In the genomic region with DNA sequence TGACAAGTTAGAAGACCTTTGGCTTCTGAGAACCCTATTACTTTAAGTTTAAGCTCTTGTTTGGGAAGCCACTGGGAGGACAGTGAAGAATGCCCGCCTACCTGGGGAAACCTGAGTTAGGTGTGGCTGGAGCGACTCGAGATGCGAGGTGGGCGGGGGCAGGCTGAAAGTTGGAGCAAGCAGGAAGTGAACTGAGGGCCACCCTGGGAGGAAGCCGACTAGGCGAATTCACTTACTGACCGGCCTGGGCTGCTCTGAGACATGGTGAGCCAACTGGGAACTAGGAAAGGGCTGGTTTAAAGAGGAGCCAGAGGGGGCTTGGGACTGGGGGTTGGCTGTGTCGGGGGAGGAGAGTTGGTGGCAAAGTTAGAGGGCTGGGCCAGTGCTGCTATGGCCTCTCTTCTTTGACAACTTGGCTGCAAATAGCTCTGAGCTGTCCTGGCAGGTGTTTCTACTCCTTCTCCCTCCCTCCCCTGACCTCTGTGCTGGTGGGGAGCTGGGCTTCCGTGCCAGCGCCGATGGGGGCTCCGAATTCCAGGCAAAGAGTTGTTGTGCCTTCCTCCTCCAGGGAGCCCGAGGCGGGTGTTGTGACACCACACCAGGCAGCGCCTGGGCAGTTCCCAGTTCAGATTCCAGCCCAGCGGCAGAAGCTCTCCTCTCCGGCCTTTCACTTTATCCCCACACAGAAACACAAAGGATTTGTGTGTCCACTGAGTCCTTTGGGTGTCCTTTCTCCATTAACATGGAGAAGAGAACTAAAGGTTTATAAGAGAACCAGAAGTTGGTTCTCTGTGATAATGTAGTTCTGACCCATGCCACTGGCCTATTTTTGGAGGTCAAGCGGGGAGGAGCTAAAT, we compare ENCODE assay signal across 8 cellular contexts. TPM values are rescaled to one million over a fixed set of nuclear protein-coding genes. Genes with fewer than 3 reads are reported as not detected.
DNase-seq lines count a peak whose midpoint lies in the region; ATAC-seq, FAIRE-seq and TF ChIP-seq lines count a peak whose summit lies in the region.

TSS of gene VAMP8 (plus strand) at position 201 of the 857 bp plus-strand sequence. CDS start at position 262, 61 bp downstream.

- no peaks in the 10 kb centered on the region for H3F3A ChIP-seq in GM23248 (ENCODE audit: insufficient read depth)

- H3K9me2 ChIP-seq in GM23248 (ENCODE audit: insufficient read depth): no peaks in the 10 kb centered on the region

- in situ Hi-C loops in GM23248 (cut with MboI): no loop called here

- intact Hi-C loops in pancreas (cut with DNase I): no loop called here
- intact Hi-C loops in uterus (cut with DNase I; ENCODE audit: low total_unique reads): no loop called here

- no peak within 1 kb of the TSS for H3K4me2 ChIP-seq in GM23248 (ENCODE audit: unreplicated experiment)

- WGBS in GM23248 (ENCODE audit: low coverage in 1 of 2, low lambda C conversion rate in 2 of 2, missing lambda C conversion rate in 2 of 2), 2 experiments: 59 to 65% methylated on average over 19 of the region's 19 CpGs
- 46 to 59% methylated on average over 7 to 9 of the region's 19 CpGs for WGBS in gastroesophageal sphincter (ENCODE audit: low coverage in 1 of 2), 2 donors
- WGBS in pancreas, 2 donors: 5 to 6% methylated on average over 19 of the region's 19 CpGs

- H4K20me1 ChIP-seq in GM23248 (ENCODE audit: insufficient read depth): no peaks in the 10 kb centered on the region

- no peak within 1 kb of the TSS for H3K9ac ChIP-seq in GM23248

- H2AFZ ChIP-seq in GM23248: 0 out of 2 replicates have a peak within 1 kb of the TSS, but pooled peaks have one; percentile 10

- DNase-seq in GDM1 (lab: John Stamatoyannopoulos, UW): peak; percentile 59
- DNase-seq in GM23248: no peak
- peak; percentile 52 to 79 for DNase-seq in NCI-H526 (lab: John Stamatoyannopoulos, UW)
- peak; percentile 58 for DNase-seq in activated T-cell treated with anti-CD3 and anti-CD28 coated beads for 48 hours (ENCODE audit: low read depth)
- DNase-seq in pancreas: peak; percentile 78 to 90 (median 82)
- no peak for DNase-seq in uterus
- DNase-seq in NCI-H2171 treated with DMSO at 0.1 percent for 48 hours (lab: John Stamatoyannopoulos, UW): no peak

- H3K4me3 ChIP-seq in GM23248: no peak within 1 kb of the TSS
- peak within 1 kb of the TSS in 1 of 2 donors; percentile 38 for H3K4me3 ChIP-seq in gastroesophageal sphincter
- peak within 1 kb of the TSS; percentile 32 to 70 (median 50) for H3K4me3 ChIP-seq in pancreas
- no peak within 1 kb of the TSS for H3K4me3 ChIP-seq in uterus

- TF ChIP-seq CTCF in gastroesophageal sphincter (IDR thresholded peaks at IDR 0.05): no peak
- no peak for TF ChIP-seq CTCF in pancreas (IDR thresholded peaks at IDR 0.05)
- no peak for TF ChIP-seq CTCF in uterus (IDR thresholded peaks at IDR 0.05)

- H3K79me2 ChIP-seq in GM23248 (ENCODE audit: insufficient read depth): no peaks in the 10 kb centered on the region

- H3K27ac ChIP-seq in GM23248 (no peak within 1 kb of the TSS), gastroesophageal sphincter (peak within 1 kb of the TSS in 3 of 4 donors; percentile 63 to 73 (median 67)), pancreas (peak within 1 kb of the TSS; percentile 75 to 91 (median 83)), uterus (peak within 1 kb of the TSS; percentile 47 to 70)

- TF ChIP-seq EP300 in gastroesophageal sphincter (IDR thresholded peaks at IDR 0.05): no peak

- H3K36me3 ChIP-seq in GM23248 (ENCODE audit: low read depth): no peaks in the 10 kb centered on the region
- H3K36me3 ChIP-seq in gastroesophageal sphincter: no peaks in the 10 kb centered on the region
- peaks cover 0 to 4% (median 0%) of the 10 kb centered on the region in 3 donors for H3K36me3 ChIP-seq in pancreas
- H3K36me3 ChIP-seq in uterus: no peaks in the 10 kb centered on the region

- FAIRE-seq in pancreas (lab: Jason Lieb, UNC): no peak

- TF ChIP-seq POLR2A in gastroesophageal sphincter (IDR thresholded peaks at IDR 0.05): no peak
- TF ChIP-seq POLR2A in uterus (IDR thresholded peaks at IDR 0.05): no peak

- H3K27me3 ChIP-seq in GM23248 (replicated peaks; ENCODE audit: insufficient read depth) (no peaks in the 10 kb centered on the region), gastroesophageal sphincter (no peaks in the 10 kb centered on the region), pancreas (no peaks in the 10 kb centered on the region), uterus (no peaks in the 10 kb centered on the region)

- peak; percentile 53 for ATAC-seq in gastroesophageal sphincter
- ATAC-seq in pancreas: peak; percentile 85 to 93 (median 90)

- H3K9me3 ChIP-seq in GM23248 (ENCODE audit: low read depth): no peaks in the 10 kb centered on the region
- no peaks in the 10 kb centered on the region for H3K9me3 ChIP-seq in gastroesophageal sphincter
- no peaks in the 10 kb centered on the region for H3K9me3 ChIP-seq in pancreas
- no peaks in the 10 kb centered on the region for H3K9me3 ChIP-seq in uterus

- no peaks in the 10 kb centered on the region for H3K4me1 ChIP-seq in GM23248 (ENCODE audit: insufficient read depth)
- H3K4me1 ChIP-seq in gastroesophageal sphincter: peaks cover 0 to 44% (median 18%) of the 10 kb centered on the region in 3 donors
- H3K4me1 ChIP-seq in pancreas: peaks cover 9 to 18% (median 11%) of the 10 kb centered on the region in 3 donors
- no peaks in the 10 kb centered on the region for H3K4me1 ChIP-seq in uterus

RNA-seq across cellular contexts. Expression of gene VAMP8, which starts in this region (rescaled TPM):
- total RNA-seq in GM23248 (2014; rRNA removed; shearing (Covaris generic)): 1.7 TPM in 1 of 2 replicates, not detected in the other
- polyA plus RNA-seq in GM23248 (2016; fragmentation: Nextera tagmentation; extraction: Ambion mirVana) (1.0 and 1.2 TPM in 2 replicates), pancreas (100 to 1,000 TPM; 137 to 150 TPM)
- total RNA-seq in gastroesophageal sphincter (10 to 100 TPM in 2 of 4 donors, 1 to 10 TPM in 1, not detected in 1; 4.9 to 30.5 (median 13.6) TPM), pancreas (100 to 1,000 TPM in 1 of 6 donors, 10 to 100 TPM in 5; 57.7 to 109 (median 69.7) TPM), uterus (10 to 100 TPM in 1 of 4 donors, 1 to 10 TPM in 2, not detected in 1; 1.3 to 12.3 (median 5.2) TPM)

Comparison
In these comparisons a context has a peak if more than half of its experiments do, and no peak if none do; other contexts are left out.
1. RNA of gene VAMP8 (polyA plus RNA-seq): 137 to 150 TPM in pancreas; 1.0 to 1.2 TPM in GM23248; every median in the first group is over 10 times any median in the second.
2. DNase-seq: peak in GDM1 (single experiment), NCI-H526 (2 of 2), activated T-cell treated with anti-CD3 and anti-CD28 coated beads for 48 hours (single experiment) and pancreas (6 of 6); none in GM23248 (single experiment), uterus (0 of 2) and NCI-H2171 treated with DMSO at 0.1 percent for 48 hours (single experiment).
3. H3K4me3 ChIP-seq: peak in pancreas (4 of 4); none in GM23248 (single experiment) and uterus (0 of 2).